Comparison of ENCODE assay signal across 10 cellular contexts in the genomic region with DNA sequence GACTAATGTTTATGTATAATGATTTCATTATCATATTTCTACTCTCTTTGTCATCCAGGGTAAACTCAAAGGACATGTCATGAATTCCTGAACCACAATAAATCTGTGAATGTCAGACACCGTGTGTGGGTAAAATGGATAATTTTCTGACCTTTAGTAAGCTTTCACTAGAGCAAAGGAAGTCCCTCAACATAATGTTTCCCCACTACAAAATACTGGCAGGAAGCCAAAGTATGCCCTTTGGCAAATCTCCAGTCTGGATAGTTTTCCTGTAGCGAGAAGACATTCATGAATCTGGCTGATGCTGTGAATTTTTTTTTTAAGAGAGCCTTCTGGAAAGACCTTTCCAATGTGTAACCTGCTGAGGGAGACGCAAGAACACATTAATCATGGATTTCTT.
DNase-seq lines count a peak whose midpoint lies in the region; ATAC-seq and TF ChIP-seq lines count a peak whose summit lies in the region.
"Had no signal": no experiment of that assay in that cellular context is flagged by ENCODE, and none has a peak within 500 bp of the region (broad histone marks: within the 10 kb centered on the region; RNA-seq: fewer than 3 reads in every experiment).

No MANE protein-coding gene starts in this region.

- ATAC-seq in upper lobe of right lung = no peak
- ATAC-seq in HG02798 (IDR thresholded peaks at IDR 0.05; ENCODE audit: poor library complexity, unreplicated experiment) = no peak

- no peaks in the 10 kb centered on the region for H3K27me3 ChIP-seq in upper lobe of right lung
- H3K27me3 ChIP-seq: Peyer's patch had no signal

- no peaks in the 10 kb centered on the region for H3K4me1 ChIP-seq in upper lobe of right lung

- TF ChIP-seq CTCF in fibroblast of villous mesenchyme (IDR thresholded peaks at IDR 0.05; ENCODE audit: insufficient read depth, low read depth, low read length) (no peak), GM20000 (IDR thresholded peaks at IDR 0.05; ENCODE audit: extremely low read depth, missing control alignments) (no peak), upper lobe of right lung (IDR thresholded peaks at IDR 0.05) (no peak)

- H3K9me3 ChIP-seq in upper lobe of right lung = no peaks in the 10 kb centered on the region
- H3K9me3 ChIP-seq: Peyer's patch had no signal

- intact Hi-C loops in upper lobe of right lung (cut with DNase I) = no loop called here

- peak; percentile 39 for DNase-seq in NCI-H82 (lab: John Stamatoyannopoulos, UW)
- no peak for DNase-seq in NCI-H82 treated with DMSO at 0.1 percent for 48 hours (lab: John Stamatoyannopoulos, UW; ENCODE audit: unreplicated experiment)
- peak; percentile 36 to 37 for DNase-seq in SHP77 (lab: John Stamatoyannopoulos, UW)
- peak; percentile 59 for DNase-seq in fibroblast of villous mesenchyme (ENCODE audit: low read depth)
- no peak for DNase-seq in GM20000 (ENCODE audit: low spot score)
- no peak for DNase-seq in upper lobe of right lung
- no peak for DNase-seq in AML-193 (lab: John Stamatoyannopoulos, UW)
- DNase-seq: Peyer's patch, posterior cingulate gyrus had no signal

- H3K36me3 ChIP-seq in upper lobe of right lung = no peaks in the 10 kb centered on the region
- H3K36me3 ChIP-seq: Peyer's patch had no signal

- no peak overlapping the region for H3K27ac ChIP-seq in upper lobe of right lung

- no peak overlapping the region for H3K4me3 ChIP-seq in fibroblast of villous mesenchyme (ENCODE audit: low read depth, low read length)
- H3K4me3 ChIP-seq in upper lobe of right lung = no peak overlapping the region
- H3K4me3 ChIP-seq: Peyer's patch had no signal

Comparison
In these comparisons a context has a peak if more than half of its experiments do, and no peak if none do; other contexts are left out.
1. DNase-seq: peak in NCI-H82 (single experiment), SHP77 (2 of 2) and fibroblast of villous mesenchyme (single experiment); none in NCI-H82 treated with DMSO at 0.1 percent for 48 hours (single experiment), GM20000 (single experiment), upper lobe of right lung (single experiment) and AML-193 (0 of 2).